Comparison of ENCODE assay signal across 9 cellular contexts in the genomic region with DNA sequence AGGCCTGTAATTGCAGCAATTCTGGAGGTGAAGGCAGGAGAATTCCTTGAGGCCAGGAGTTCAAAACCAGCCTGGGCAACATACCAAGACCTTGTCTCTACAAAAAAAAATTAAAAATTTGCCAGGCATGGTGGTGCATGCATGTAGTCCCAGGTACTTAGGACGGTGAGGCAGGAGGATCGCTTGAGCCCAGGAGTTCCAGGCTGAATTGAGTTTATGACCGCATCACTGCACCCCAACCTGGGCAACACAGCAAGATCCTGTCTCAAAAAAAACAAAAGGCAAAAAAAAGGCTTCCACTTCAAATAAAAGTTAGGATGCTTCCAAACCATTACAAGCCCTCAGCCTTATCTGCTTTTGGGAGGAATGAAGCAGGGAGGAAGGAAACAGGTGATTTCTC.
"Had no signal": no experiment of that assay in that cellular context is flagged by ENCODE, and none has a peak within 500 bp of the region (broad histone marks: within the 10 kb centered on the region; RNA-seq: fewer than 3 reads in every experiment).

No MANE protein-coding gene starts in this region.

- H3K4me3 Mint-ChIP-seq: HFFc6, IgD-negative memory B cell had no signal

- H3K27me3 Mint-ChIP-seq: IgD-negative memory B cell had no signal

- ATAC-seq: HCT116 had no signal

- H2AFZ ChIP-seq: GM23248 had no signal

- H3K4me1 ChIP-seq: HAP-1 had no signal

- FAIRE-seq: HTR-8/SVneo had no signal

- DNase-seq: GM23248, GOT3, H7, HFFc6, KG1 had no signal

- H3K27ac ChIP-seq: GM23248 had no signal

- H3K9ac ChIP-seq: GM23248 had no signal

- H3K4me3 ChIP-seq: GM23248, HAP-1 had no signal

- H3K27ac Mint-ChIP-seq: HFFc6 had no signal
